10 cellular contexts compared by ENCODE assay signal in the genomic region with DNA sequence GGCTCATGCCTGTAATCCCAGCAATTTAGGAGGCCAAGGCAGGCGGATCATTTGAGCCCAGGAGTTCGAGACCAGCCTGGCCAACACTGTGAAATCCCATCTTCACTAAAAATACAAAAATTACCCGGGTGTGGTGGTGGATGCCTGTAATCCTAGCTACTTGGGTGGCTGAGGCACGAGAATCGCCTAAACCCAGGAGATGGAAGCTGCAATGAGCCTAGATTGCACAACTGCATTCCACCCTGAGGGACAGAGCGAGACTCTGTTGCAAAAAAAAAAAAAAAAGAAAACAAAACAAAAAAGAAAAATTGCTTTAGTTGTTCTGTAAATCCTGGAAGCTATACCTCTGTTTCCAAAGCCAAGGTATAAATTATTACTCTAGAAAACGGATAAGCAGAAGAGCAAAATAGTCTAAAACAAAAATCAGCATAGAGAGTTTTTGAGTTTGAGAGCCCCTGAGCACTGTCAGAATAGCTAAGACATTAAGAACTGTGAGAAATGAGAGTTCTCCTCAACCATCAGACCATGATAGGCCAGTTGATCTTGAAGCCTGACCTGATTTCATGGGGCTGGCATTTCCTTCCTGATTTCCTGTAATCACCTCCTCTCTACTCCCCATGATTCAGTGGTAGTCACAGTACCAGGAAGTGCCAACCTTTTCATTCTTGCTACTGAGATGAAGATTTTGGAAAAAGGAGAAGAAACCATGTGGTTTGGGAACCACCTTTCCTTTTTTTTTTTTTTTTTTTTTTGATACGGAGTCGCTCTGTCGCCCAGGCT. TPM values are rescaled to one million over a fixed set of nuclear protein-coding genes. Genes with fewer than 3 reads are reported as not detected.
DNase-seq lines count a peak whose midpoint lies in the region; ATAC-seq and TF ChIP-seq lines count a peak whose summit lies in the region.
"Had no signal": no experiment of that assay in that cellular context is flagged by ENCODE, and none has a peak within 500 bp of the region (broad histone marks: within the 10 kb centered on the region; RNA-seq: fewer than 3 reads in every experiment).

No MANE protein-coding gene starts in this region.

- H3K4me1 ChIP-seq in Loucy (ENCODE audit: insufficient read depth, low read length, poor library complexity, severe bottlenecking) = peaks cover 18% of the 10 kb centered on the region
- peaks cover 11% of the 10 kb centered on the region for H3K4me1 ChIP-seq in mesodermal cell (ENCODE audit: control insufficient read depth, insufficient read depth, low read length, poor library complexity, severe bottlenecking)
- H3K4me1 ChIP-seq in neural progenitor cell = no peaks in the 10 kb centered on the region

- intact Hi-C loops in MCF 10A (cut with micrococcal nuclease) = no loop called here

- H2AFZ ChIP-seq in Loucy (ENCODE audit: low read length) = no peak overlapping the region
- no peak overlapping the region for H2AFZ ChIP-seq in neural progenitor cell (replicated peaks)

- peak overlapping the region; percentile 49 for H3K27ac ChIP-seq in mesodermal cell (ENCODE audit: low read depth, low read length, severe bottlenecking)
- no peak overlapping the region for H3K27ac ChIP-seq in neural progenitor cell

- BruUV-seq in MCF 10A (replicated peaks; lab: Mats Ljungman, UMichigan) = no TSS peak

- peaks cover 34% of the 10 kb centered on the region for H3K4me1 Mint-ChIP-seq in MCF 10A (ENCODE audit: insufficient read depth, unreplicated experiment)
- H3K4me1 Mint-ChIP-seq in neural progenitor cell = no peaks in the 10 kb centered on the region

- H3K79me2 ChIP-seq in Loucy (ENCODE audit: insufficient read depth, low read length) = peaks cover 99% of the 10 kb centered on the region
- peaks cover 100% of the 10 kb centered on the region for H3K79me2 ChIP-seq in neural progenitor cell (ENCODE audit: low read depth)

- TF ChIP-seq CTCF in AG10803 (conservative IDR thresholded peaks at IDR 0.05; ENCODE audit: low read length) (no peak), Loucy (conservative IDR thresholded peaks at IDR 0.05; ENCODE audit: low read length) (no peak), MCF 10A (IDR thresholded peaks at IDR 0.05; ENCODE audit: unreplicated experiment) (no peak), neural progenitor cell (IDR thresholded peaks at IDR 0.05) (no peak)

- H3K9me3 Mint-ChIP-seq in MCF 10A (ENCODE audit: unreplicated experiment) (no peaks in the 10 kb centered on the region), neural progenitor cell (no peaks in the 10 kb centered on the region)

- H4K20me1 ChIP-seq in Loucy (ENCODE audit: insufficient read depth, low read length, poor library complexity, severe bottlenecking) (peaks cover 92% of the 10 kb centered on the region), neural progenitor cell (ENCODE audit: low read depth) (peaks cover 27% of the 10 kb centered on the region)

- H3K9me2 ChIP-seq in Loucy (replicated peaks; ENCODE audit: low read depth, low read length) = no peaks in the 10 kb centered on the region

- H3K27me3 Mint-ChIP-seq in MCF 10A (ENCODE audit: insufficient read depth, unreplicated experiment) = no peaks in the 10 kb centered on the region
- H3K27me3 Mint-ChIP-seq in neural progenitor cell (ENCODE audit: insufficient read depth, low read depth) = peaks cover 2% of the 10 kb centered on the region

- H3K9ac ChIP-seq in Loucy (ENCODE audit: low read depth, low read length, poor library complexity, severe bottlenecking) (no peak overlapping the region), neural progenitor cell (no peak overlapping the region)

- H3K4me3 Mint-ChIP-seq in MCF 10A (ENCODE audit: unreplicated experiment) (no peak overlapping the region), neural progenitor cell (no peak overlapping the region)

- POLR2A ChIA-PET in MCF 10A (lab: Yijun Ruan, JAX) = interaction anchor here (0.6 to 2.3 kb wide), 6 partner anchors 9 to 216 kb away, joined by 3 to 6 read pairs (median 4); no protein-coding TSS in a partner anchor

- H3K36me3 ChIP-seq in Loucy (ENCODE audit: insufficient read depth, low read length) (peaks cover 56% of the 10 kb centered on the region), mesodermal cell (ENCODE audit: control insufficient read depth, insufficient read depth, low read length) (peaks cover 83% of the 10 kb centered on the region), neural progenitor cell (peaks cover 7% of the 10 kb centered on the region)

- H3K9me3 ChIP-seq in Loucy (ENCODE audit: insufficient read depth, low read depth, low read length) = no peaks in the 10 kb centered on the region
- H3K9me3 ChIP-seq in mesodermal cell (ENCODE audit: control insufficient read depth, low read length) = no peaks in the 10 kb centered on the region
- no peaks in the 10 kb centered on the region for H3K9me3 ChIP-seq in neural progenitor cell (ENCODE audit: low read depth)

- H3K4me2 ChIP-seq in Loucy (ENCODE audit: low read depth, low read length, poor library complexity, severe bottlenecking) (peak overlapping the region; percentile 11), neural progenitor cell (no peak overlapping the region)

- ATAC-seq in HG03442 (IDR thresholded peaks at IDR 0.05; ENCODE audit: unreplicated experiment) = no peak

- H3K27me3 ChIP-seq in Loucy (ENCODE audit: insufficient read depth, low read length, poor library complexity, severe bottlenecking) = no peaks in the 10 kb centered on the region
- no peaks in the 10 kb centered on the region for H3K27me3 ChIP-seq in neural progenitor cell

- H3K4me3 ChIP-seq in AG10803 (ENCODE audit: low read length) (no peak overlapping the region), Loucy (ENCODE audit: low read length, poor library complexity, severe bottlenecking) (no peak overlapping the region), mesodermal cell (ENCODE audit: extremely low read depth, insufficient read depth, low read length, poor library complexity, severe bottlenecking) (no peak overlapping the region), neural progenitor cell (no peak overlapping the region)

- H3K27ac Mint-ChIP-seq in MCF 10A (ENCODE audit: low read depth, unreplicated experiment) (peak overlapping the region; percentile 85), neural progenitor cell (no peak overlapping the region)

- H3F3A ChIP-seq in Loucy (ENCODE audit: low read depth) (no peaks in the 10 kb centered on the region), neural progenitor cell (ENCODE audit: low read depth) (peaks cover 3% of the 10 kb centered on the region)

- CTCF ChIA-PET in MCF 10A (lab: Yijun Ruan, JAX) = interaction anchor here (0.6 to 1.0 kb wide), 5 partner anchors 19 to 118 kb away, joined by 3 to 6 read pairs (median 5); no protein-coding TSS in a partner anchor

- DNase-seq in AG10803 (ENCODE audit: low read depth) (peak; percentile 74), MCF 10A (ENCODE audit: unreplicated experiment) (peak; percentile 73), SK-N-DZ (ENCODE audit: low spot score) (no peak), NCI-H510A (lab: John Stamatoyannopoulos, UW) (no peak), neural progenitor cell (ENCODE audit: low spot score) (no peak)
- DNase-seq: caudate nucleus, NCI-H1436 treated with DMSO at 0.1 percent for 48 hours had no signal

- 94 to 100% methylated on average over 4 to 6 of the region's 10 CpGs for WGBS in mesodermal cell (ENCODE audit: insufficient coverage in 2 of 2), 2 experiments

- H3K36me3 Mint-ChIP-seq in MCF 10A (ENCODE audit: insufficient read depth, unreplicated experiment) = peaks cover 88% of the 10 kb centered on the region
- peaks cover 40% of the 10 kb centered on the region for H3K36me3 Mint-ChIP-seq in neural progenitor cell

RNA-seq across cellular contexts. Expression of a gene that starts 31.7 kb away (rescaled TPM):
- total RNA-seq in MCF 10A (2022) (272 and 308 TPM in 2 replicates), neural progenitor cell (ENCODE audit: low replicate concordance) (99.5 and 111 TPM in 2 replicates)
- 153 TPM for polyA plus RNA-seq in mesodermal cell (2013, experiment 1 of 2)
- 141 TPM for polyA plus RNA-seq in mesodermal cell (2013, experiment 2 of 2)
- 89.4 and 103 TPM in 2 replicates for polyA plus RNA-seq in SK-N-DZ (2014; cell fraction: cytosol; rRNA removed)
- polyA plus RNA-seq in SK-N-DZ (2014; cell fraction: nucleus; rRNA removed) = 90.0 and 149 TPM in 2 replicates

Comparison
In these comparisons a context has a peak if more than half of its experiments do, and no peak if none do; other contexts are left out.
1. DNase-seq: peak in AG10803 (single experiment) and MCF 10A (single experiment); none in SK-N-DZ (single experiment), NCI-H510A (single experiment) and neural progenitor cell (single experiment).